8 cellular contexts compared by ENCODE assay signal in genomic region chrX:56564182-56564885, GRCh38. TPM values are rescaled to one million over a fixed set of nuclear protein-coding genes. Genes with fewer than 3 reads are reported as not detected.
DNase-seq lines count a peak whose midpoint lies in the region; ATAC-seq lines count a peak whose summit lies in the region.

No MANE protein-coding gene starts in this region.

- intact Hi-C loops in left cardiac atrium (cut with DNase I): no loop called here

- H3K4me1 Mint-ChIP-seq in activated naive CD8-positive, alpha-beta T cell (ENCODE audit: low read depth): peaks cover 31% of the 10 kb centered on the region

- H3K4me3 Mint-ChIP-seq in activated naive CD8-positive, alpha-beta T cell: peak overlapping the region; percentile 95

- peaks cover 3% of the 10 kb centered on the region for H3K36me3 Mint-ChIP-seq in activated naive CD8-positive, alpha-beta T cell

- no peaks in the 10 kb centered on the region for H3K36me3 ChIP-seq in H7 (replicated peaks; ENCODE audit: control insufficient read depth, insufficient read depth, low read length)

- DNase-seq in ELR (ENCODE audit: low read depth): peak; percentile 53
- peak; percentile 10 for DNase-seq in H7
- peak; percentile 24 for DNase-seq in NCI-H226
- peak; percentile 23 for DNase-seq in left cardiac atrium
- DNase-seq in pons (ENCODE audit: low spot score): peak; percentile 39
- no peak for DNase-seq in NCI-H2029 treated with DMSO at 0.1 percent for 48 hours (lab: John Stamatoyannopoulos, UW)
- DNase-seq in AG08395 (ENCODE audit: low spot score): no peak

- H3K4me3 ChIP-seq in H7 (ENCODE audit: insufficient read depth, low read depth, low read length): peak overlapping the region; percentile 78

- ATAC-seq in left cardiac atrium: peak; percentile 14 to 48

- no peaks in the 10 kb centered on the region for H3K9me3 Mint-ChIP-seq in activated naive CD8-positive, alpha-beta T cell (ENCODE audit: low read depth)

- H3K27ac Mint-ChIP-seq in activated naive CD8-positive, alpha-beta T cell: peak overlapping the region; percentile 98

- no peaks in the 10 kb centered on the region for H3K27me3 ChIP-seq in H7 (ENCODE audit: control insufficient read depth, insufficient read depth, low read length)

- no peaks in the 10 kb centered on the region for H3K27me3 Mint-ChIP-seq in activated naive CD8-positive, alpha-beta T cell

RNA-seq across cellular contexts. Expression of gene UBQLN2, which starts 0.9 kb away (rescaled TPM):
- 10.8 and 11.8 TPM in 2 replicates for total RNA-seq in H7 (2014; rRNA removed; shearing (Covaris generic))
- total RNA-seq in left cardiac atrium: 10 to 100 TPM; 27.9 to 28.8 TPM

Comparison
In these comparisons a context has a peak if more than half of its experiments do, and no peak if none do; other contexts are left out.
1. DNase-seq: peak in ELR (single experiment), H7 (single experiment), NCI-H226 (single experiment), left cardiac atrium (single experiment) and pons (single experiment); none in NCI-H2029 treated with DMSO at 0.1 percent for 48 hours (single experiment) and AG08395 (single experiment).